8 cellular contexts compared by ENCODE assay signal in the genomic region with DNA sequence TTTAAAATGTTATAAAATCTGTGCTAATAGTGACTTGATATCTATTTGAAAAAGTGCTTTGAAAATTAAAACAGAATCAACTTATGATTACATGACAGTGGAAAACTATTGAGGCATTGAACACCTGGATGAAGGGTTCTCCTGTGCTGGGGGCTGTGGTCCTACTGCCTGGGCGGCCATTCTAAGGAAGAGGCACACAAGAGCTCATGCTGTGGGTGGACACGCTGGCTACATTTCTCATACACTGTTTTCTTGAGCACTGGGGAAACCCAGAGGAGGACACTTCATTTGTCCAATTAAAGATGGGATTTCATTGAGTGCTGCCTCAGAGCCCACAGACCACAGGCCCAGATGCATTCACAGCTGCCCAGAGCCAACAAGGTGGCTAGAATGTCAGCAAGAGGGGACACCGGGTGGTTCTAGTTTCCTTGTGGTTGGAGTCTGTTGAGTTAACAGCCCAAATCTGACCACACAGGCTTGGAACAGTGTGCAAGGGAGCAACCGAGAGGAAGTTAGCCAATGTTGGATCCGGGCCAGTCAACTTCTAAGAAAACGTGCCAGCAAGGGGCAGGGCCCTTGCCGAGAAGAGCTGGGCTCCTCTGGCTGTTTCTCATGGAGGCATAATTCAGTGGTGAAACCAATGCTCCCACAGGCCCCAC. TPM values are rescaled to one million over a fixed set of nuclear protein-coding genes. Genes with fewer than 3 reads are reported as not detected.
DNase-seq lines count a peak whose midpoint lies in the region; ATAC-seq and TF ChIP-seq lines count a peak whose summit lies in the region.

No MANE protein-coding gene starts in this region.

- H3K36me3 ChIP-seq in KOPT-K1 (ENCODE audit: insufficient read depth, low read length) = no peaks in the 10 kb centered on the region
- H3K36me3 ChIP-seq in effector memory CD4-positive, alpha-beta T cell (ENCODE audit: control insufficient read depth, insufficient read depth, low read length) = no peaks in the 10 kb centered on the region
- H3K36me3 ChIP-seq in uterus = no peaks in the 10 kb centered on the region

- H3K27me3 ChIP-seq in effector memory CD4-positive, alpha-beta T cell (replicated peaks; ENCODE audit: control insufficient read depth, insufficient read depth, low read length, poor library complexity, severe bottlenecking) = no peaks in the 10 kb centered on the region
- no peaks in the 10 kb centered on the region for H3K27me3 ChIP-seq in uterus

- no peaks in the 10 kb centered on the region for H3K9me3 Mint-ChIP-seq in neural crest cell

- peak overlapping the region; percentile 38 for H3K27ac Mint-ChIP-seq in neural crest cell (ENCODE audit: unreplicated experiment)

- peak; percentile 97 for DNase-seq in AG10803 (ENCODE audit: low read depth)
- DNase-seq in activated CD4-positive, CD25-positive, alpha-beta regulatory T cell treated with anti-CD3 and anti-CD28 coated beads, Interleukin-2, amount 50 U/mL, for 72 hours = peak; percentile 48
- DNase-seq in effector memory CD4-positive, alpha-beta T cell = peak; percentile 12 to 37 (median 31)
- DNase-seq in neural crest cell (ENCODE audit: low read depth, low spot score) = no peak
- DNase-seq in uterus = peak; percentile 66 to 68
- no peak for DNase-seq in NCI-H1694 treated with DMSO at 0.1 percent for 48 hours (lab: John Stamatoyannopoulos, UW)

- peaks cover 5% of the 10 kb centered on the region for H3K4me1 Mint-ChIP-seq in neural crest cell

- H3K4me3 Mint-ChIP-seq in neural crest cell = no peak overlapping the region

- H3K9me3 ChIP-seq in KOPT-K1 (ENCODE audit: insufficient read depth, low read length, poor library complexity, severe bottlenecking) (no peaks in the 10 kb centered on the region), uterus (no peaks in the 10 kb centered on the region)
- H3K9me3 ChIP-seq in effector memory CD4-positive, alpha-beta T cell (ENCODE audit: control insufficient read depth, low read length) = no peaks in the 10 kb centered on the region

- TF ChIP-seq CTCF in AG10803 (conservative IDR thresholded peaks at IDR 0.05; ENCODE audit: low read length) = no peak
- TF ChIP-seq CTCF in neural crest cell (conservative IDR thresholded peaks at IDR 0.05) = no peak
- no peak for TF ChIP-seq CTCF in uterus (IDR thresholded peaks at IDR 0.05)

- H3K36me3 Mint-ChIP-seq in neural crest cell (ENCODE audit: low read depth) = no peaks in the 10 kb centered on the region

- no peak for TF ChIP-seq POLR2A in uterus (IDR thresholded peaks at IDR 0.05)

- peak overlapping the region; percentile 52 for H3K27ac ChIP-seq in KOPT-K1 (ENCODE audit: low read depth, low read length, poor library complexity, severe bottlenecking)
- peak overlapping the region; percentile 15 for H3K27ac ChIP-seq in effector memory CD4-positive, alpha-beta T cell (ENCODE audit: insufficient read depth, low read length, poor library complexity, severe bottlenecking)
- H3K27ac ChIP-seq in uterus = no peak overlapping the region

- no peaks in the 10 kb centered on the region for H3K27me3 Mint-ChIP-seq in neural crest cell (ENCODE audit: low read depth)

- peak; percentile 60 for ATAC-seq in GM21367 (IDR thresholded peaks at IDR 0.05; ENCODE audit: unreplicated experiment)

- intact Hi-C loops in uterus (cut with DNase I; ENCODE audit: low total_unique reads) = no loop called here

- H3K4me3 ChIP-seq in AG10803 (ENCODE audit: low read length) (no peak overlapping the region), uterus (no peak overlapping the region)
- no peak overlapping the region for H3K4me3 ChIP-seq in effector memory CD4-positive, alpha-beta T cell (ENCODE audit: insufficient read depth, low read depth, low read length, poor library complexity, severe bottlenecking)

- peaks cover 34% of the 10 kb centered on the region for H3K4me1 ChIP-seq in effector memory CD4-positive, alpha-beta T cell (ENCODE audit: control insufficient read depth, insufficient read depth, low read length, poor library complexity, severe bottlenecking)
- H3K4me1 ChIP-seq in uterus = no peaks in the 10 kb centered on the region

RNA-seq across cellular contexts. Expression of a gene that starts 35.1 kb away (rescaled TPM):
- 11.8 and 13.8 TPM in 2 replicates for total RNA-seq in neural crest cell
- 10 to 100 TPM in 3 of 4 donors, 1 to 10 TPM in 1; 7.6 to 42.6 (median 17.2) TPM for total RNA-seq in uterus

Comparison
In these comparisons a context has a peak if more than half of its experiments do, and no peak if none do; other contexts are left out.
1. DNase-seq: peak in AG10803 (single experiment), activated CD4-positive, CD25-positive, alpha-beta regulatory T cell treated with anti-CD3 and anti-CD28 coated beads, Interleukin-2, amount 50 U/mL, for 72 hours (single experiment), effector memory CD4-positive, alpha-beta T cell (3 of 3) and uterus (2 of 2); none in neural crest cell (single experiment) and NCI-H1694 treated with DMSO at 0.1 percent for 48 hours (single experiment).
2. H3K27ac ChIP-seq: peak in KOPT-K1 (single experiment) and effector memory CD4-positive, alpha-beta T cell (single experiment); none in uterus (0 of 2).